In genomic region chr7:27191716-27192545, GRCh38 we compare ENCODE assay signal across 13 cellular contexts. TPM values are rescaled to one million over a fixed set of nuclear protein-coding genes. Genes with fewer than 3 reads are reported as not detected.
DNase-seq lines count a peak whose midpoint lies in the region; ATAC-seq and TF ChIP-seq lines count a peak whose summit lies in the region.
"Had no signal": no experiment of that assay in that cellular context is flagged by ENCODE, and none has a peak within 500 bp of the region (broad histone marks: within the 10 kb centered on the region; RNA-seq: fewer than 3 reads in every experiment).

No MANE protein-coding gene starts in this region.

- peaks cover 5 to 14% of the 10 kb centered on the region in 2 donors for H3K4me1 ChIP-seq in ascending aorta
- H3K4me1 ChIP-seq in mucosa of descending colon (ENCODE audit: low read depth): peaks cover 40% of the 10 kb centered on the region
- peaks cover 0 to 13% (median 8%) of the 10 kb centered on the region in 4 donors for H3K4me1 ChIP-seq in tibial artery
- H3K4me1 ChIP-seq: A549 had no signal

- CTCF ChIA-PET in activated CD4-positive, alpha-beta T cell treated with anti-CD3 and anti-CD28 coated beads for 36 hours (lab: Charles Lee): interaction anchor here (0.7 to 1.9 kb wide), 6 partner anchors 11 to 114 kb away, joined by 3 to 7 read pairs (median 4); partner anchors contain the start of gene EVX1
- CTCF ChIA-PET in activated CD4-positive, alpha-beta T cell treated with anti-CD3 and anti-CD28 coated beads, Interleukin-2, amount 10 ng/mL, durations not matched to agents 7 days and 5 days (lab: Charles Lee): interaction anchor here (0.6 to 2.3 kb wide), 4 partner anchors 12 to 152 kb away, joined by 3 to 8 read pairs (median 3); no protein-coding TSS in a partner anchor

- no peaks in the 10 kb centered on the region for H3K9me3 ChIP-seq in ascending aorta
- no peaks in the 10 kb centered on the region for H3K9me3 ChIP-seq in mucosa of descending colon
- no peaks in the 10 kb centered on the region for H3K9me3 ChIP-seq in tibial artery
- H3K9me3 ChIP-seq: A549, body of pancreas had no signal

- peak overlapping the region; percentile 45 to 47 for H3K4me3 ChIP-seq in ascending aorta
- peak overlapping the region; percentile 17 for H3K4me3 ChIP-seq in mucosa of descending colon
- peak overlapping the region; percentile 38 to 42 for H3K4me3 ChIP-seq in tibial artery
- H3K4me3 ChIP-seq: A549, body of pancreas had no signal

- peaks cover 27% of the 10 kb centered on the region for H3K4me1 Mint-ChIP-seq in activated CD4-positive, alpha-beta T cell treated with anti-CD3 and anti-CD28 coated beads for 36 hours
- H3K4me1 Mint-ChIP-seq in activated CD4-positive, alpha-beta T cell treated with anti-CD3 and anti-CD28 coated beads, Interleukin-2, amount 10 ng/mL, durations not matched to agents 7 days and 5 days: peaks cover 29% of the 10 kb centered on the region

- ATAC-seq in activated CD4-positive, alpha-beta T cell treated with anti-CD3 and anti-CD28 coated beads for 36 hours: no peak
- peak; percentile 37 for ATAC-seq in mucosa of descending colon
- no peak for ATAC-seq in HG03196 (IDR thresholded peaks at IDR 0.05; ENCODE audit: unreplicated experiment)
- ATAC-seq in HG02852 (IDR thresholded peaks at IDR 0.05; ENCODE audit: unreplicated experiment): no peak
- ATAC-seq: A549 had no signal

- no peaks in the 10 kb centered on the region for H3K36me3 Mint-ChIP-seq in activated CD4-positive, alpha-beta T cell treated with anti-CD3 and anti-CD28 coated beads for 36 hours (ENCODE audit: low read depth)
- H3K36me3 Mint-ChIP-seq in activated CD4-positive, alpha-beta T cell treated with anti-CD3 and anti-CD28 coated beads, Interleukin-2, amount 10 ng/mL, durations not matched to agents 7 days and 5 days (ENCODE audit: low read depth): peaks cover 7% of the 10 kb centered on the region

- H3K27me3 ChIP-seq in ascending aorta: peaks cover 48% of the 10 kb centered on the region
- peaks cover 0 to 94% of the 10 kb centered on the region in 2 donors for H3K27me3 ChIP-seq in tibial artery

- H3K27me3 Mint-ChIP-seq in activated CD4-positive, alpha-beta T cell treated with anti-CD3 and anti-CD28 coated beads for 36 hours: peaks cover 78% of the 10 kb centered on the region
- H3K27me3 Mint-ChIP-seq in activated CD4-positive, alpha-beta T cell treated with anti-CD3 and anti-CD28 coated beads, Interleukin-2, amount 10 ng/mL, durations not matched to agents 7 days and 5 days: peaks cover 88% of the 10 kb centered on the region

- H3K9me3 Mint-ChIP-seq in activated CD4-positive, alpha-beta T cell treated with anti-CD3 and anti-CD28 coated beads for 36 hours (ENCODE audit: low read depth): no peaks in the 10 kb centered on the region
- H3K9me3 Mint-ChIP-seq in activated CD4-positive, alpha-beta T cell treated with anti-CD3 and anti-CD28 coated beads, Interleukin-2, amount 10 ng/mL, durations not matched to agents 7 days and 5 days: no peaks in the 10 kb centered on the region

- no peak for DNase-seq in activated CD4-positive, alpha-beta T cell treated with anti-CD3 and anti-CD28 coated beads for 36 hours
- no peak for DNase-seq in activated CD4-positive, alpha-beta T cell treated with anti-CD3 and anti-CD28 coated beads, Interleukin-2, amount 10 ng/mL, durations not matched to agents 7 days and 5 days
- peak in 1 of 2 donors; percentile 62 for DNase-seq in ascending aorta (ENCODE audit: low spot score in 2 of 2)
- peak; percentile 71 to 79 (median 78) for DNase-seq in mucosa of descending colon
- DNase-seq in tibial artery: peak; percentile 22 to 62
- DNase-seq in erythroblast (lab: John Stamatoyannopoulos, UW): no peak
- DNase-seq: NCI-H1105 treated with DMSO at 0.1 percent for 48 hours; stimulated activated CD4-positive, alpha-beta T cell treated with anti-CD3 and anti-CD28 coated beads, Interleukin-1b, Interleukin-23, amount 100 ng/mL, for 48 hours had no signal

- H3K27ac Mint-ChIP-seq in activated CD4-positive, alpha-beta T cell treated with anti-CD3 and anti-CD28 coated beads for 36 hours: no peak overlapping the region
- no peak overlapping the region for H3K27ac Mint-ChIP-seq in activated CD4-positive, alpha-beta T cell treated with anti-CD3 and anti-CD28 coated beads, Interleukin-2, amount 10 ng/mL, durations not matched to agents 7 days and 5 days

- H3K27ac ChIP-seq in ascending aorta (no peak overlapping the region), tibial artery (no peak overlapping the region)
- H3K27ac ChIP-seq: A549, body of pancreas had no signal

- POLR2A ChIA-PET in activated CD4-positive, alpha-beta T cell treated with anti-CD3 and anti-CD28 coated beads for 36 hours (lab: Charles Lee): no interaction called here
- POLR2A ChIA-PET in activated CD4-positive, alpha-beta T cell treated with anti-CD3 and anti-CD28 coated beads, Interleukin-2, amount 10 ng/mL, durations not matched to agents 7 days and 5 days (lab: Charles Lee): no interaction called here

- no peaks in the 10 kb centered on the region for H3K36me3 ChIP-seq in ascending aorta
- H3K36me3 ChIP-seq in mucosa of descending colon (ENCODE audit: low read depth): no peaks in the 10 kb centered on the region
- H3K36me3 ChIP-seq in tibial artery: no peaks in the 10 kb centered on the region

- no peak for TF ChIP-seq CTCF in ascending aorta (IDR thresholded peaks at IDR 0.05)
- no peak for TF ChIP-seq CTCF in mucosa of descending colon (IDR thresholded peaks at IDR 0.05)
- TF ChIP-seq CTCF in tibial artery (IDR thresholded peaks at IDR 0.05): no peak

- TF ChIP-seq POLR2A in erythroblast (IDR thresholded peaks at IDR 0.05; ENCODE audit: low read length): no peak

- intact Hi-C loops in activated CD4-positive, alpha-beta T cell treated with anti-CD3 and anti-CD28 coated beads for 36 hours (cut with DNase I, micrococcal nuclease): loop anchor here in 1 of 2 experiments (10.0 kb wide), 1 partner anchor 473 kb away; the partner anchor contains the start of gene HIBADH
- intact Hi-C loops in ascending aorta (cut with DNase I): loop anchor here (10.0 kb wide), 2 partner anchors 583 to 1223 kb away; partner anchors contain the start of gene CREB5
- intact Hi-C loops in mucosa of descending colon (cut with DNase I, micrococcal nuclease): loop anchor here in 1 of 2 donors (10.0 kb wide), 2 partner anchors 733 to 833 kb away; no protein-coding TSS in a partner anchor
- intact Hi-C loops in tibial artery (cut with DNase I; ENCODE audit: low total_unique reads): loop anchor here (10.0 kb wide), 2 partner anchors 733 to 903 kb away; no protein-coding TSS in a partner anchor

- H3K4me3 Mint-ChIP-seq in activated CD4-positive, alpha-beta T cell treated with anti-CD3 and anti-CD28 coated beads for 36 hours: peak overlapping the region; percentile 33
- H3K4me3 Mint-ChIP-seq in activated CD4-positive, alpha-beta T cell treated with anti-CD3 and anti-CD28 coated beads, Interleukin-2, amount 10 ng/mL, durations not matched to agents 7 days and 5 days: no peak overlapping the region

RNA-seq across cellular contexts. Expression of gene HOXA11, which starts 6.9 kb away (rescaled TPM):
- not detected for total RNA-seq in activated CD4-positive, alpha-beta T cell treated with anti-CD3 and anti-CD28 coated beads for 36 hours
- not detected for total RNA-seq in activated CD4-positive, alpha-beta T cell treated with anti-CD3 and anti-CD28 coated beads, Interleukin-2, amount 10 ng/mL, durations not matched to agents 7 days and 5 days
- not detected for total RNA-seq in ascending aorta
- 10 to 100 TPM in 1 of 3 donors, 1 to 10 TPM in 2; 3.2 to 27.2 (median 5.4) TPM for total RNA-seq in mucosa of descending colon
- total RNA-seq: body of pancreas; T-helper 1 cell treated with Interleukin-12 subunit alpha and Interleukin-12 subunit beta and Interleukin-4 antibody, amounts not matched to agents 30 ng/mL and 1 ng/mL, for 36 hours had no signal

RNA-seq across cellular contexts. Expression of gene HOXA13, which starts 8.0 kb away (rescaled TPM):
- total RNA-seq in activated CD4-positive, alpha-beta T cell treated with anti-CD3 and anti-CD28 coated beads for 36 hours: not detected
- not detected for total RNA-seq in activated CD4-positive, alpha-beta T cell treated with anti-CD3 and anti-CD28 coated beads, Interleukin-2, amount 10 ng/mL, durations not matched to agents 7 days and 5 days
- total RNA-seq in ascending aorta (not detected), mucosa of descending colon (10 to 100 TPM; 28.0 to 54.3 (median 42.2) TPM)
- total RNA-seq: body of pancreas; T-helper 1 cell treated with Interleukin-12 subunit alpha and Interleukin-12 subunit beta and Interleukin-4 antibody, amounts not matched to agents 30 ng/mL and 1 ng/mL, for 36 hours had no signal

RNA-seq across cellular contexts. Expression of gene HOXA10, which starts 17.8 kb away (rescaled TPM):
- not detected for total RNA-seq in activated CD4-positive, alpha-beta T cell treated with anti-CD3 and anti-CD28 coated beads for 36 hours
- not detected for total RNA-seq in activated CD4-positive, alpha-beta T cell treated with anti-CD3 and anti-CD28 coated beads, Interleukin-2, amount 10 ng/mL, durations not matched to agents 7 days and 5 days
- total RNA-seq in ascending aorta: not detected
- total RNA-seq in mucosa of descending colon: 10 to 100 TPM; 25.0 to 56.9 (median 25.8) TPM
- total RNA-seq: T-helper 1 cell treated with Interleukin-12 subunit alpha and Interleukin-12 subunit beta and Interleukin-4 antibody, amounts not matched to agents 30 ng/mL and 1 ng/mL, for 36 hours had no signal

RNA-seq across cellular contexts. Expression of gene HOXA9, which starts 26.6 kb away (rescaled TPM):
- not detected for total RNA-seq in activated CD4-positive, alpha-beta T cell treated with anti-CD3 and anti-CD28 coated beads for 36 hours
- total RNA-seq in activated CD4-positive, alpha-beta T cell treated with anti-CD3 and anti-CD28 coated beads, Interleukin-2, amount 10 ng/mL, durations not matched to agents 7 days and 5 days: not detected
- not detected for total RNA-seq in ascending aorta
- 10 to 100 TPM; 22.0 to 27.9 (median 25.0) TPM for total RNA-seq in mucosa of descending colon
- total RNA-seq: body of pancreas; T-helper 1 cell treated with Interleukin-12 subunit alpha and Interleukin-12 subunit beta and Interleukin-4 antibody, amounts not matched to agents 30 ng/mL and 1 ng/mL, for 36 hours had no signal

RNA-seq across cellular contexts. Expression of gene HOXA7, which starts 35.5 kb away (rescaled TPM):
- total RNA-seq in activated CD4-positive, alpha-beta T cell treated with anti-CD3 and anti-CD28 coated beads for 36 hours: not detected
- not detected for total RNA-seq in activated CD4-positive, alpha-beta T cell treated with anti-CD3 and anti-CD28 coated beads, Interleukin-2, amount 10 ng/mL, durations not matched to agents 7 days and 5 days
- total RNA-seq in ascending aorta (12.0 TPM), mucosa of descending colon (10 to 100 TPM; 17.1 to 29.8 (median 27.9) TPM)
- total RNA-seq: T-helper 1 cell treated with Interleukin-12 subunit alpha and Interleukin-12 subunit beta and Interleukin-4 antibody, amounts not matched to agents 30 ng/mL and 1 ng/mL, for 36 hours had no signal

Comparison
In these comparisons a context has a peak if more than half of its experiments do, and no peak if none do; other contexts are left out.
1. DNase-seq: peak in mucosa of descending colon (3 of 3) and tibial artery (2 of 2); none in activated CD4-positive, alpha-beta T cell treated with anti-CD3 and anti-CD28 coated beads for 36 hours (single experiment), activated CD4-positive, alpha-beta T cell treated with anti-CD3 and anti-CD28 coated beads, Interleukin-2, amount 10 ng/mL, durations not matched to agents 7 days and 5 days (single experiment) and erythroblast (0 of 2).
2. RNA of gene HOXA13, which starts 8.0 kb away (total RNA-seq): 28.0 to 54.3 TPM in mucosa of descending colon; not detected in activated CD4-positive, alpha-beta T cell treated with anti-CD3 and anti-CD28 coated beads for 36 hours, not detected in activated CD4-positive, alpha-beta T cell treated with anti-CD3 and anti-CD28 coated beads, Interleukin-2, amount 10 ng/mL, durations not matched to agents 7 days and 5 days and not detected in ascending aorta (single experiment); every median in the first group is over 10 times any median in the second.
3. RNA of gene HOXA10, which starts 17.8 kb away (total RNA-seq): 25.0 to 56.9 TPM in mucosa of descending colon; not detected in ascending aorta (single experiment), not detected in activated CD4-positive, alpha-beta T cell treated with anti-CD3 and anti-CD28 coated beads for 36 hours and not detected in activated CD4-positive, alpha-beta T cell treated with anti-CD3 and anti-CD28 coated beads, Interleukin-2, amount 10 ng/mL, durations not matched to agents 7 days and 5 days; every median in the first group is over 10 times any median in the second.
4. Peak in every context shown above with its lines, with median percentiles within 50 percentile points of each other: H3K4me3 ChIP-seq.